ENCODE assay signal across 8 cellular contexts in genomic region chr21:33325222-33326067, GRCh38. TPM values are rescaled to one million over a fixed set of nuclear protein-coding genes. Genes with fewer than 3 reads are reported as not detected.
DNase-seq lines count a peak whose midpoint lies in the region; ATAC-seq and TF ChIP-seq lines count a peak whose summit lies in the region.

No MANE protein-coding gene starts in this region.

- no peaks in the 10 kb centered on the region for H3K27me3 Mint-ChIP-seq in CD4-positive, CD25-positive, alpha-beta regulatory T cell
- H3K27me3 Mint-ChIP-seq in activated T-helper 2 cell treated with anti-CD3 and anti-CD28 coated beads, Interferon-gamma antibody, Interleukin-2, Interleukin-4, amounts not matched to agents 10 μg/mL and 5 μg/mL and 100 μg/mL, durations not matched to agents 14 hours and 24 hours and 36 hours (ENCODE audit: low read depth), result no peaks in the 10 kb centered on the region

- no TSS peak for BruUV-seq in OCI-LY7 (replicated peaks; lab: Mats Ljungman, UMichigan)

- peaks cover 4% of the 10 kb centered on the region for H3K36me3 Mint-ChIP-seq in CD4-positive, CD25-positive, alpha-beta regulatory T cell
- peaks cover 20% of the 10 kb centered on the region for H3K36me3 Mint-ChIP-seq in activated T-helper 2 cell treated with anti-CD3 and anti-CD28 coated beads, Interferon-gamma antibody, Interleukin-2, Interleukin-4, amounts not matched to agents 10 μg/mL and 5 μg/mL and 100 μg/mL, durations not matched to agents 14 hours and 24 hours and 36 hours (ENCODE audit: low read depth)

- 0 out of 2 replicates have a peak, but pooled peaks cover 4% of the 10 kb centered on the region for H4K20me1 ChIP-seq in OCI-LY7 (ENCODE audit: insufficient read depth, low read length)

- no peak overlapping the region for H3K27ac Mint-ChIP-seq in CD4-positive, CD25-positive, alpha-beta regulatory T cell
- no peak overlapping the region for H3K27ac Mint-ChIP-seq in activated T-helper 2 cell treated with anti-CD3 and anti-CD28 coated beads, Interferon-gamma antibody, Interleukin-2, Interleukin-4, amounts not matched to agents 10 μg/mL and 5 μg/mL and 100 μg/mL, durations not matched to agents 14 hours and 24 hours and 36 hours

- H3K36me3 ChIP-seq in CD4-positive, CD25-positive, alpha-beta regulatory T cell (ENCODE audit: control insufficient read depth, insufficient read depth, low read length), result no peaks in the 10 kb centered on the region
- H3K36me3 ChIP-seq in OCI-LY7 (ENCODE audit: insufficient read depth, low read length), result peaks cover 41% of the 10 kb centered on the region
- H3K36me3 ChIP-seq in neutrophil, result peaks cover 2% of the 10 kb centered on the region

- H3K4me1 Mint-ChIP-seq in CD4-positive, CD25-positive, alpha-beta regulatory T cell, result peaks cover 0 to 41% (median 34%) of the 10 kb centered on the region in 4 donors
- peaks cover 28% of the 10 kb centered on the region for H3K4me1 Mint-ChIP-seq in activated T-helper 2 cell treated with anti-CD3 and anti-CD28 coated beads, Interferon-gamma antibody, Interleukin-2, Interleukin-4, amounts not matched to agents 10 μg/mL and 5 μg/mL and 100 μg/mL, durations not matched to agents 14 hours and 24 hours and 36 hours (ENCODE audit: low read depth)

- TF ChIP-seq CTCF in OCI-LY7 (conservative IDR thresholded peaks at IDR 0.05; ENCODE audit: low read length) (0 out of 2 replicates have a peak, but pooled peaks have one; percentile 13), foreskin fibroblast (IDR thresholded peaks at IDR 0.05; ENCODE audit: low read depth, low read length) (no peak), neutrophil (IDR thresholded peaks at IDR 0.05) (no peak)

- peaks cover 47% of the 10 kb centered on the region for H3K4me1 ChIP-seq in CD4-positive, CD25-positive, alpha-beta regulatory T cell (ENCODE audit: control insufficient read depth, insufficient read depth, low read length, poor library complexity, severe bottlenecking)
- H3K4me1 ChIP-seq in OCI-LY7 (ENCODE audit: insufficient read depth, low read length, poor library complexity, severe bottlenecking), result peaks cover 45% of the 10 kb centered on the region
- peaks cover 33 to 41% of the 10 kb centered on the region in 2 experiments for H3K4me1 ChIP-seq in neutrophil (ENCODE audit: control insufficient read depth in 1 of 2, insufficient read depth in 1 of 2, low read depth in 1 of 2, low read length in 1 of 2)

- ATAC-seq in CD4-positive, CD25-positive, alpha-beta regulatory T cell (ENCODE audit: low read depth in 2 of 2), result peak; percentile 35 to 36
- ATAC-seq in GM19397 (IDR thresholded peaks at IDR 0.05; ENCODE audit: unreplicated experiment), result peak; percentile 33
- ATAC-seq in HG03469 (IDR thresholded peaks at IDR 0.05; ENCODE audit: unreplicated experiment), result peak; percentile 16

- peak overlapping the region; percentile 66 for H2AFZ ChIP-seq in OCI-LY7 (ENCODE audit: low read length)

- peak overlapping the region; percentile 82 for H3K4me2 ChIP-seq in OCI-LY7 (ENCODE audit: low read length)

- H3K27me3 ChIP-seq in CD4-positive, CD25-positive, alpha-beta regulatory T cell (ENCODE audit: control insufficient read depth, insufficient read depth, low read length), result no peaks in the 10 kb centered on the region
- H3K27me3 ChIP-seq in neutrophil, result no peaks in the 10 kb centered on the region

- peak overlapping the region; percentile 94 for H3K27ac ChIP-seq in CD4-positive, CD25-positive, alpha-beta regulatory T cell (ENCODE audit: insufficient read depth, low read length, poor library complexity, severe bottlenecking)
- peak overlapping the region; percentile 87 for H3K27ac ChIP-seq in OCI-LY7 (ENCODE audit: low read depth, low read length, poor library complexity, severe bottlenecking)
- H3K27ac ChIP-seq in neutrophil, result peak overlapping the region; percentile 99
- peak overlapping the region; percentile 95 for H3K27ac ChIP-seq in substantia nigra (ENCODE audit: low read depth, low read length, poor library complexity, severe bottlenecking)

- peaks cover 0 to 1% (median 0%) of the 10 kb centered on the region in 7 donors for H3K9me3 Mint-ChIP-seq in CD4-positive, CD25-positive, alpha-beta regulatory T cell
- no peaks in the 10 kb centered on the region for H3K9me3 Mint-ChIP-seq in activated T-helper 2 cell treated with anti-CD3 and anti-CD28 coated beads, Interferon-gamma antibody, Interleukin-2, Interleukin-4, amounts not matched to agents 10 μg/mL and 5 μg/mL and 100 μg/mL, durations not matched to agents 14 hours and 24 hours and 36 hours

- H3K79me2 ChIP-seq in OCI-LY7 (ENCODE audit: insufficient read depth, low read depth, low read length), result peaks cover 55% of the 10 kb centered on the region

- no peaks in the 10 kb centered on the region for H3K9me3 ChIP-seq in CD4-positive, CD25-positive, alpha-beta regulatory T cell (ENCODE audit: control insufficient read depth in 2 of 2, low read length in 2 of 2)
- H3K9me3 ChIP-seq in OCI-LY7 (ENCODE audit: low read length), result no peaks in the 10 kb centered on the region; the same call in 1 of the 2 replicates
- no peaks in the 10 kb centered on the region for H3K9me3 ChIP-seq in neutrophil

- peak; percentile 60 to 65 (median 61) for DNase-seq in CD4-positive, CD25-positive, alpha-beta regulatory T cell
- peak; percentile 68 for DNase-seq in OCI-LY7 (ENCODE audit: low spot score)
- DNase-seq in activated T-helper 2 cell treated with anti-CD3 and anti-CD28 coated beads, Interferon-gamma antibody, Interleukin-2, Interleukin-4, amounts not matched to agents 10 μg/mL and 5 μg/mL and 100 μg/mL, durations not matched to agents 14 hours and 24 hours and 36 hours (ENCODE audit: low spot score), result peak; percentile 68
- DNase-seq in foreskin fibroblast, result peak; percentile 62 to 78
- peak in 43 of 49 donors; percentile 13 to 84 (median 62) for DNase-seq in substantia nigra (lab: John Stamatoyannopoulos, UW)

- POLR2A ChIA-PET in OCI-LY7 (lab: Charles Lee), result interaction anchor here (0.5 to 2.4 kb wide), 30 partner anchors 8 to 122 kb away, joined by 3 to 19 read pairs (median 4); partner anchors contain the start of genes IFNGR2 and IL10RB

- no peak overlapping the region for H3K4me3 Mint-ChIP-seq in CD4-positive, CD25-positive, alpha-beta regulatory T cell
- H3K4me3 Mint-ChIP-seq in activated T-helper 2 cell treated with anti-CD3 and anti-CD28 coated beads, Interferon-gamma antibody, Interleukin-2, Interleukin-4, amounts not matched to agents 10 μg/mL and 5 μg/mL and 100 μg/mL, durations not matched to agents 14 hours and 24 hours and 36 hours (ENCODE audit: low read depth), result no peak overlapping the region

- peak overlapping the region; percentile 89 for H3K4me3 ChIP-seq in CD4-positive, CD25-positive, alpha-beta regulatory T cell (ENCODE audit: low read depth, low read length)
- peak overlapping the region; percentile 79 for H3K4me3 ChIP-seq in OCI-LY7 (ENCODE audit: low read depth, low read length, poor library complexity, severe bottlenecking)
- H3K4me3 ChIP-seq in foreskin fibroblast (ENCODE audit: low read depth in 1 of 2, low read length in 2 of 2), result peak overlapping the region; percentile 73 to 91
- peak overlapping the region; percentile 97 to 100 for H3K4me3 ChIP-seq in neutrophil (ENCODE audit: low read depth in 1 of 2, low read length in 1 of 2)

- intact Hi-C loops in OCI-LY7 (cut with micrococcal nuclease; ENCODE audit: unreplicated experiment), result loop anchor here (2.0 kb wide), 1 partner anchor 49 kb away; no protein-coding TSS in a partner anchor
- intact Hi-C loops in activated T-helper 2 cell treated with anti-CD3 and anti-CD28 coated beads, Interferon-gamma antibody, Interleukin-2, Interleukin-4, amounts not matched to agents 10 μg/mL and 5 μg/mL and 100 μg/mL, durations not matched to agents 14 hours and 24 hours and 36 hours (cut with micrococcal nuclease), result loop anchor here (1.0 to 2.0 kb wide), 5 partner anchors 36 to 109 kb away; partner anchors contain the start of gene IL10RB

- CTCF ChIA-PET in OCI-LY7 (lab: Charles Lee; ENCODE audit: unreplicated experiment), result interaction anchor here (0.6 to 1.2 kb wide), 6 partner anchors 9 to 84 kb away, joined by 3 to 4 read pairs (median 3); no protein-coding TSS in a partner anchor

- no peaks in the 10 kb centered on the region for H3K9me2 ChIP-seq in OCI-LY7 (ENCODE audit: insufficient read depth, low read length)

RNA-seq across cellular contexts. Expression of gene IFNAR1, which starts 0.7 kb away (rescaled TPM):
- 23.9 TPM for total RNA-seq in CD4-positive, CD25-positive, alpha-beta regulatory T cell
- 10 to 100 TPM; 61.7 to 93.8 (median 68.4) TPM for polyA plus RNA-seq in CD4-positive, CD25-positive, alpha-beta regulatory T cell
- total RNA-seq in OCI-LY7 (2014; rRNA removed; shearing (Covaris generic)), result 17.0 and 18.1 TPM in 2 replicates
- 60.8 and 65.2 TPM in 2 replicates for total RNA-seq in OCI-LY7 (2022)
- total RNA-seq in activated T-helper 2 cell treated with anti-CD3 and anti-CD28 coated beads, Interferon-gamma antibody, Interleukin-2, Interleukin-4, amounts not matched to agents 10 μg/mL and 5 μg/mL and 100 μg/mL, durations not matched to agents 14 hours and 24 hours and 36 hours, result 26.8 and 27.9 TPM in 2 replicates

RNA-seq across cellular contexts. Expression of gene IL10RB, which starts 59.3 kb away (rescaled TPM):
- total RNA-seq in CD4-positive, CD25-positive, alpha-beta regulatory T cell, result 30.9 TPM
- polyA plus RNA-seq in CD4-positive, CD25-positive, alpha-beta regulatory T cell, result 100 to 1,000 TPM in 1 of 4 donors, 10 to 100 TPM in 3; 72.3 to 105 (median 84.9) TPM
- total RNA-seq in OCI-LY7 (2014; rRNA removed; shearing (Covaris generic)), result 44.3 and 48.0 TPM in 2 replicates
- total RNA-seq in OCI-LY7 (2022), result 48.3 and 54.5 TPM in 2 replicates
- 23.4 and 24.7 TPM in 2 replicates for total RNA-seq in activated T-helper 2 cell treated with anti-CD3 and anti-CD28 coated beads, Interferon-gamma antibody, Interleukin-2, Interleukin-4, amounts not matched to agents 10 μg/mL and 5 μg/mL and 100 μg/mL, durations not matched to agents 14 hours and 24 hours and 36 hours

Comparison
In these comparisons a context has a peak if more than half of its experiments do, and no peak if none do; other contexts are left out.
1. Peak in every context shown above with its lines: DNase-seq, ATAC-seq, H3K4me3 ChIP-seq and H3K27ac ChIP-seq.